ENCODE assay signal across 22 cellular contexts in the genomic region with DNA sequence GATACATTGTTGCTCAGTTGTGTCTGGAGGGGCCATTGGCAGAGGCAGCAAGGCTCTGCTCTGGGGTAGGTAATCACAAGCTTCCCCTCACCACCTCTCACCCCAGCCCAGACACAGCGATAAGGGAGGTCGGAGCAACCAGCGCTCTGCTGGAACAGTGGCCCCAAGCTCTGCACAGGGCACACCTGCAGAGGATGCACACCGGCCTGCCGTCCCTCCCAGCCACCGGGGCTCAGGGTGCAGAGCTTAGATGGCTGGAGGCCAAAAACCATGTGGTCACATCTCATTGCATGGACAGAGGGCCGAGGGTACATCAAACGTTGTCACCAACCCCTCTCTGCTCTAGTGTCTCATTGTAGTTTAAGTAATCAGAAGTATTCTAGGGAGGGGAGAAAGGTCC.
"Had no signal": no experiment of that assay in that cellular context is flagged by ENCODE, and none has a peak within 500 bp of the region (broad histone marks: within the 10 kb centered on the region; RNA-seq: fewer than 3 reads in every experiment).

No MANE protein-coding gene starts in this region.

- FAIRE-seq: endometrium, frontal cortex had no signal

- H3K4me3 Mint-ChIP-seq: natural killer cell treated with Interleukin-12 subunit alpha and Interleukin-12 subunit beta and Interleukin-15 and Interleukin-18, amount 100 ng/mL, for 72 hours; stimulated activated memory B cell treated with anti-CD40 and anti-IgM and Interleukin-4, amounts not matched to agents 10 μg/mL and 1 μg/mL and 100 μg/mL, for 72 hours; stimulated activated naive CD8-positive, alpha-beta T cell treated with anti-CD3 and anti-CD28 coated beads, Interleukin-15, Interleukin-2, amounts not matched to agents 100 ng/mL and 50 ng/mL, for 24 hours had no signal

- H3K4me3 ChIP-seq: dorsolateral prefrontal cortex, heart left ventricle, sigmoid colon, skin epidermis, testis, tibial nerve had no signal

- H3K27me3 Mint-ChIP-seq: natural killer cell treated with Interleukin-12 subunit alpha and Interleukin-12 subunit beta and Interleukin-15 and Interleukin-18, amount 100 ng/mL, for 72 hours; stimulated activated memory B cell treated with anti-CD40 and anti-IgM and Interleukin-4, amounts not matched to agents 10 μg/mL and 1 μg/mL and 100 μg/mL, for 72 hours; stimulated activated naive CD8-positive, alpha-beta T cell treated with anti-CD3 and anti-CD28 coated beads, Interleukin-15, Interleukin-2, amounts not matched to agents 100 ng/mL and 50 ng/mL, for 24 hours had no signal

- H3K36me3 ChIP-seq: heart left ventricle, neutrophil, sigmoid colon, tibial nerve had no signal

- H3K27ac ChIP-seq: dorsolateral prefrontal cortex, heart left ventricle, neutrophil, sigmoid colon, skin epidermis, testis, tibial nerve had no signal

- H3K27ac Mint-ChIP-seq: natural killer cell treated with Interleukin-12 subunit alpha and Interleukin-12 subunit beta and Interleukin-15 and Interleukin-18, amount 100 ng/mL, for 72 hours; stimulated activated memory B cell treated with anti-CD40 and anti-IgM and Interleukin-4, amounts not matched to agents 10 μg/mL and 1 μg/mL and 100 μg/mL, for 72 hours; stimulated activated naive CD8-positive, alpha-beta T cell treated with anti-CD3 and anti-CD28 coated beads, Interleukin-15, Interleukin-2, amounts not matched to agents 100 ng/mL and 50 ng/mL, for 24 hours had no signal

- ATAC-seq: esophagus mucosa; stimulated activated memory B cell treated with anti-CD40 and anti-IgM and Interleukin-4, amounts not matched to agents 10 μg/mL and 1 μg/mL and 100 μg/mL, for 72 hours had no signal

- DNase-seq: central memory CD4-positive, alpha-beta T cell; cortex of kidney; dorsolateral prefrontal cortex; effector CD8-positive, alpha-beta T cell; heart left ventricle; hippocampal formation; kidney glomerular epithelial cell; mammary epithelial cell; midbrain; sigmoid colon; stimulated activated CD4-positive, alpha-beta T cell treated with anti-CD3 and anti-CD28 coated beads, Interleukin-12 subunit alpha, Interleukin-12 subunit beta, amount 100 ng/mL, for 4 hours; stimulated activated CD4-positive, alpha-beta T cell treated with anti-CD3 and anti-CD28 coated beads, Interleukin-4, amount 100 ng/mL, for 24 hours; testis had no signal

- H3K27me3 ChIP-seq: dorsolateral prefrontal cortex, heart left ventricle, neutrophil, sigmoid colon, testis, tibial nerve had no signal

- H3K9me3 ChIP-seq: heart left ventricle, neutrophil, testis, tibial nerve had no signal

- H3K4me1 ChIP-seq: heart left ventricle, sigmoid colon, testis had no signal

- H3K36me3 Mint-ChIP-seq: natural killer cell treated with Interleukin-12 subunit alpha and Interleukin-12 subunit beta and Interleukin-15 and Interleukin-18, amount 100 ng/mL, for 72 hours; stimulated activated memory B cell treated with anti-CD40 and anti-IgM and Interleukin-4, amounts not matched to agents 10 μg/mL and 1 μg/mL and 100 μg/mL, for 72 hours had no signal

- H3K4me1 Mint-ChIP-seq: stimulated activated memory B cell treated with anti-CD40 and anti-IgM and Interleukin-4, amounts not matched to agents 10 μg/mL and 1 μg/mL and 100 μg/mL, for 72 hours had no signal
